ENCODE assay signal across 8 cellular contexts in the genomic region with DNA sequence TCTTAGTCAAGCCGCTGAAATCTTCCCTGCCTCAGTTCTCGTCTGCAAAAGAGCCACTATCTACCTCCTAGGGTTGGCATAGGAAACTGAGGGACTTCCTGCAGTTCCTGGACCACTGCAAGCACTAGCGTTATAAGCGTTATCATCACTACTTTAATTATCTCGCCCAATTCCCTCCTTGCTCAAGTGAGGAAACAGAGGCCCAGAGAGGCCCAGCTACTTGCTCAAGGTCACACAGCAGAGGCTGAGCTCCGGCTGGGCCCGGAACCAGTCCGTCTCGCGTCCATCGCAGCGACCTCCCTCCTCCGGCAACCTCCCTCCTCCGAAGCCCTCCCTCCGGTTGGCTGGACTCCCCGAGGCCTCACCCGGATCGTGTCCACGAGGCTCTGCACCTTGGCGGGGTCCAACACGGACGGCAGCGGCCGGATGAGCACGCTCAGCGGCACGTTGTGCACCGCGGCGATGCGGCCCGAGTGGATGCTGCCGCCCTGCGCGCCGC. TPM values are rescaled to one million over a fixed set of nuclear protein-coding genes. Genes with fewer than 3 reads are reported as not detected.
DNase-seq lines count a peak whose midpoint lies in the region; ATAC-seq, FAIRE-seq and TF ChIP-seq lines count a peak whose summit lies in the region.

No MANE protein-coding gene starts in this region.

- no TSS peak for BruUV-seq in PC-9 (replicated peaks; lab: Mats Ljungman, UMichigan)

- intact Hi-C loops in PC-9 (cut with micrococcal nuclease; ENCODE audit: unreplicated experiment), result loop anchor here (1.0 to 10.0 kb wide), 4 partner anchors 85 to 822 kb away; a partner anchor contains a TSS
- intact Hi-C loops in dorsolateral prefrontal cortex (cut with DNase I), result loop anchor here in 1 of 2 donors (2.0 to 10.0 kb wide), 3 partner anchors 20 to 110 kb away; a partner anchor contains a TSS

- H3K9me3 ChIP-seq in PC-9 (ENCODE audit: insufficient read depth, low read depth) (no peaks in the 10 kb centered on the region), mucosa of stomach (ENCODE audit: control insufficient read depth, low read length) (no peaks in the 10 kb centered on the region)

- in situ Hi-C loops in ACHN (cut with HindIII; ENCODE audit: low pct_ligation_motif_present, low pct_unique_long_range_greater_than_20kb, low sequenced_read_pairs), result no loop called here

- H3K4me3 ChIP-seq in PC-9 (peak overlapping the region; percentile 94), dorsolateral prefrontal cortex (peak overlapping the region; percentile 51 to 89 (median 73)), mucosa of stomach (ENCODE audit: low read length) (peak overlapping the region; percentile 92)

- CTCF ChIA-PET in PC-9 (lab: Charles Lee), result interaction anchor here (0.6 kb wide), 1 partner anchor 15 kb away, joined by 4 read pairs; no protein-coding TSS in a partner anchor

- H3K9me2 ChIP-seq in PC-9 (ENCODE audit: insufficient read depth), result no peaks in the 10 kb centered on the region

- peaks cover 60% of the 10 kb centered on the region for H3K79me2 ChIP-seq in PC-9 (ENCODE audit: low read depth)

- peak overlapping the region; percentile 80 for H3K4me2 ChIP-seq in PC-9

- ATAC-seq in GM19467 (IDR thresholded peaks at IDR 0.05; ENCODE audit: unreplicated experiment), result peak; percentile 9

- TF ChIP-seq CTCF in PC-9 (conservative IDR thresholded peaks at IDR 0.05) (no peak), dorsolateral prefrontal cortex (IDR thresholded peaks at IDR 0.05 in 54 of 56, conservative IDR thresholded peaks at IDR 0.05 in 2 of 56; ENCODE audit: low read depth in 1 of 56, partially characterized antibody in 56 of 56) (no peak)

- H3K36me3 ChIP-seq in PC-9 (ENCODE audit: low read depth) (peaks cover 26% of the 10 kb centered on the region), mucosa of stomach (ENCODE audit: control insufficient read depth, insufficient read depth, low read length) (peaks cover 10% of the 10 kb centered on the region)

- H3K9ac ChIP-seq in mucosa of stomach (ENCODE audit: low read length), result peak overlapping the region; percentile 76

- no peaks in the 10 kb centered on the region for H3K27me3 ChIP-seq in PC-9 (ENCODE audit: insufficient read depth, low read depth)
- no peaks in the 10 kb centered on the region for H3K27me3 ChIP-seq in dorsolateral prefrontal cortex
- no peaks in the 10 kb centered on the region for H3K27me3 ChIP-seq in mucosa of stomach (ENCODE audit: control insufficient read depth, insufficient read depth, low read length)

- peak; percentile 51 for DNase-seq in ACHN
- DNase-seq in PC-9, result no peak
- peak in 3 of 10 donors; percentile 17 to 56 (median 22) for DNase-seq in dorsolateral prefrontal cortex
- no peak for DNase-seq in central memory CD4-positive, alpha-beta T cell
- no peak for DNase-seq in urothelium cell line (ENCODE audit: low spot score)
- no peak for DNase-seq in foreskin melanocyte

- H3F3A ChIP-seq in PC-9 (ENCODE audit: insufficient read depth, low read depth), result peaks cover 27% of the 10 kb centered on the region; the same call in 1 of the 2 replicates

- peaks cover 47% of the 10 kb centered on the region for H4K20me1 ChIP-seq in PC-9 (ENCODE audit: insufficient read depth)

- no peak for FAIRE-seq in urothelium cell line (lab: Jason Lieb, UNC)

- POLR2A ChIA-PET in PC-9 (lab: Charles Lee; ENCODE audit: unreplicated experiment), result no interaction called here

- H2AFZ ChIP-seq in PC-9, result no peak overlapping the region

- peaks cover 25% of the 10 kb centered on the region for H3K4me1 ChIP-seq in PC-9 (replicated peaks; ENCODE audit: insufficient read depth)
- peaks cover 15% of the 10 kb centered on the region for H3K4me1 ChIP-seq in mucosa of stomach (ENCODE audit: control insufficient read depth, insufficient read depth, low read length)

- H3K27ac ChIP-seq in PC-9 (peak overlapping the region; percentile 86), dorsolateral prefrontal cortex (peak overlapping the region in 55 of 59 donors; percentile 5 to 91 (median 80))

RNA-seq across cellular contexts. Expression of a gene that starts 0.3 kb away (rescaled TPM):
- 167 and 204 TPM in 2 replicates for total RNA-seq in PC-9 (2021)
- total RNA-seq in dorsolateral prefrontal cortex, result 10 to 100 TPM; 14.4 to 47.4 (median 30.2) TPM

RNA-seq across cellular contexts. Expression of a gene that starts 22.9 kb away (rescaled TPM):
- total RNA-seq in PC-9 (2021) (not detected in 2 replicates), dorsolateral prefrontal cortex (1 to 10 TPM in 114 of 120 experiments, under 1 TPM in 6; 0.60 to 6.8 (median 2.2) TPM)

RNA-seq across cellular contexts. Expression of a gene that starts 42.6 kb away (rescaled TPM):
- total RNA-seq in PC-9 (2021) (not detected in 2 replicates), dorsolateral prefrontal cortex (1 to 10 TPM in 22 of 120 experiments, under 1 TPM in 81, not detected in 17; 0.18 to 2.2 (median 0.69) TPM)
